In genomic region chr19:35775298-35776101, GRCh38 we compare ENCODE assay signal across 1 cellular context.
TF ChIP-seq lines count a peak whose summit lies in the region.

Gene ARHGAP33 (plus strand): TSS chr19:35775564. CDS start chr19:35775659, 95 bp downstream.

TF ChIP-seq in HEK293, 187 proteins besides CTCF, POLR2A, EP300 and RAD21 (continued from another document and continues in another):
- no peak for TF ChIP-seq OSR2 (tag by site-specific recombination; IDR thresholded peaks at IDR 0.05)
- TF ChIP-seq HIC1 (tag by site-specific recombination; IDR thresholded peaks at IDR 0.05), result no peak
- no peak; the same call in 1 of the 2 replicates for TF ChIP-seq ZFHX2 (tag by site-specific recombination; conservative IDR thresholded peaks at IDR 0.05)
- no peak for TF ChIP-seq ZNF830 (tag by site-specific recombination; IDR thresholded peaks at IDR 0.05; ENCODE audit: low read depth)
- TF ChIP-seq ZNF274 (IDR thresholded peaks at IDR 0.05; ENCODE audit: low read length), result no peak
- TF ChIP-seq ZNF274 (tag by site-specific recombination; IDR thresholded peaks at IDR 0.05; ENCODE audit: borderline replicate concordance), result no peak
- peak; percentile 61 for TF ChIP-seq PATZ1 (tag by site-specific recombination; IDR thresholded peaks at IDR 0.05)
- TF ChIP-seq ZNF654 (tag by site-specific recombination; IDR thresholded peaks at IDR 0.05; ENCODE audit: low read depth), result no peak
- 0 out of 2 replicates have a peak, but pooled peaks have one; percentile 8 for TF ChIP-seq ZNF600 (tag by site-specific recombination; IDR thresholded peaks at IDR 0.05)
- TF ChIP-seq FEZF1 (tag by site-specific recombination; IDR thresholded peaks at IDR 0.05), result no peak; the same call in 1 of the 2 replicates
- peak; percentile 89 for TF ChIP-seq KLF9 (tag by site-specific recombination; IDR thresholded peaks at IDR 0.05; ENCODE audit: low read depth)
- TF ChIP-seq ZBTB20 (tag by site-specific recombination; IDR thresholded peaks at IDR 0.05), result peak; percentile 22; the same call in 1 of the 2 replicates
- no peak for TF ChIP-seq ZNF223 (tag by site-specific recombination; IDR thresholded peaks at IDR 0.05)
- peak; percentile 51; the same call in 1 of the 2 replicates for TF ChIP-seq IKZF3 (tag by site-specific recombination; IDR thresholded peaks at IDR 0.05)
- TF ChIP-seq ZNF692 (tag by site-specific recombination; IDR thresholded peaks at IDR 0.05), result 0 out of 2 replicates have a peak, but pooled peaks have one; percentile 18
- TF ChIP-seq ZNF449 (tag by site-specific recombination; IDR thresholded peaks at IDR 0.05), result no peak
- no peak for TF ChIP-seq ZNF138 (tag by site-specific recombination; IDR thresholded peaks at IDR 0.05; ENCODE audit: borderline replicate concordance)
- no peak; the same call in 1 of the 2 replicates for TF ChIP-seq ZBTB11 (tag by site-specific recombination; conservative IDR thresholded peaks at IDR 0.05; ENCODE audit: low read depth)
- 0 out of 2 replicates have a peak, but pooled peaks have one; percentile 11 for TF ChIP-seq ZNF704 (tag by site-specific recombination; IDR thresholded peaks at IDR 0.05)
- TF ChIP-seq SP3 (tag by site-specific recombination; IDR thresholded peaks at IDR 0.05), result peak; percentile 96
- TF ChIP-seq HOXA7 (CRISPR knock-in tag; IDR thresholded peaks at IDR 0.05; ENCODE audit: borderline replicate concordance), result no peak
- 0 out of 2 replicates have a peak, but pooled peaks have one; percentile 60 for TF ChIP-seq ZBTB7A (tag by site-specific recombination; IDR thresholded peaks at IDR 0.05; ENCODE audit: low read depth)
- peak; percentile 91; the same call in 1 of the 2 replicates for TF ChIP-seq ZNF561 (tag by site-specific recombination; IDR thresholded peaks at IDR 0.05; ENCODE audit: borderline replicate concordance)
- peak; percentile 93 for TF ChIP-seq KLF8 (tag by site-specific recombination; IDR thresholded peaks at IDR 0.05)
- no peak for TF ChIP-seq ZNF580 (tag by site-specific recombination; IDR thresholded peaks at IDR 0.05)
- no peak for TF ChIP-seq ZNF146 (tag by site-specific recombination; IDR thresholded peaks at IDR 0.05)
- no peak for TF ChIP-seq GFI1B (tag by site-specific recombination; IDR thresholded peaks at IDR 0.05)
- no peak for TF ChIP-seq ZNF132 (tag by site-specific recombination; IDR thresholded peaks at IDR 0.05; ENCODE audit: borderline replicate concordance)
- no peak for TF ChIP-seq ZSCAN4 (tag by site-specific recombination; IDR thresholded peaks at IDR 0.05)
- TF ChIP-seq ZSCAN23 (tag by site-specific recombination; IDR thresholded peaks at IDR 0.05), result no peak
- no peak for TF ChIP-seq ZNF548 (tag by site-specific recombination; IDR thresholded peaks at IDR 0.05)
- TF ChIP-seq ZBTB26 (tag by site-specific recombination; optimal IDR thresholded peaks at IDR 0.05), result peak; percentile 86
- no peak for TF ChIP-seq ZNF585B (tag by site-specific recombination; IDR thresholded peaks at IDR 0.05)
- peak; percentile 98 for TF ChIP-seq KLF10 (tag by site-specific recombination; IDR thresholded peaks at IDR 0.05)
- no peak for TF ChIP-seq ZNF311 (tag by site-specific recombination; IDR thresholded peaks at IDR 0.05; ENCODE audit: borderline replicate concordance)
- no peak for TF ChIP-seq ZNF513 (tag by site-specific recombination; IDR thresholded peaks at IDR 0.05)
- TF ChIP-seq ZNF510 (tag by site-specific recombination; IDR thresholded peaks at IDR 0.05; ENCODE audit: insufficient replicate concordance), result no peak
- TF ChIP-seq ZBTB44 (tag by site-specific recombination; IDR thresholded peaks at IDR 0.05), result no peak
- no peak for TF ChIP-seq ZNF837 (tag by site-specific recombination; IDR thresholded peaks at IDR 0.05)
- TF ChIP-seq ZNF426 (tag by site-specific recombination; IDR thresholded peaks at IDR 0.05), result no peak
- no peak for TF ChIP-seq ZNF629 (tag by site-specific recombination; IDR thresholded peaks at IDR 0.05)
- peak; percentile 79 for TF ChIP-seq ZBTB48 (tag by site-specific recombination; IDR thresholded peaks at IDR 0.05)
